ENCODE assay signal across 14 cellular contexts in the genomic region with DNA sequence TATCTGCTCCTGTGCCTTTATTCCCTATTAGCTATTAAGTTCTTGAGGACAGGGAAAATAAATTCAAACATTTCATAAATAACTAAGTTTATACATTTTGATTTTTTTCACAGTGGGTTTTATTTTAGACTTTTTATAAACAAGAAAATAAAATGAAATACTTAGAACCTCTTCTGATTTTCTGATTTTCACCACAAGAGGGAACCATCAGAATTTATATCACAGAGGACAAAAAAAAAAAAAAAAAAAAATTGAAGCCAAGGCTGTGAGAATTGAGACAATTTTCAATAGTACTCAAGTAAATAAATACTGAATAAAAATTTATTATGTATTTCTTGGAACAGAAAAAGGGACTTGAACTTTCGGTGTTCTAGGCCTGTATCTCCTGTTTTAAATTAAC.
A peak's percentile ranks its signal among the peaks of the same experiment; 100 is the strongest.
DNase-seq lines count a peak whose midpoint lies in the region; ATAC-seq, FAIRE-seq and TF ChIP-seq lines count a peak whose summit lies in the region.
"Had no signal": no experiment of that assay in that cellular context is flagged by ENCODE, and none has a peak within 500 bp of the region (broad histone marks: within the 10 kb centered on the region; RNA-seq: fewer than 3 reads in every experiment).

No MANE protein-coding gene starts in this region.

- no peaks in the 10 kb centered on the region for H3K36me3 ChIP-seq in right lobe of liver
- no peaks in the 10 kb centered on the region for H3K36me3 ChIP-seq in HepG2 (replicated peaks in 1 of 2; ENCODE audit: control insufficient read depth in 1 of 2, insufficient read depth in 2 of 2, low read length in 2 of 2)
- no peaks in the 10 kb centered on the region for H3K36me3 ChIP-seq in RWPE2 (ENCODE audit: low read depth)
- H3K36me3 ChIP-seq: upper lobe of right lung had no signal

- no peak for FAIRE-seq in HepG2 (lab: Jason Lieb, UNC)

- peaks cover 2% of the 10 kb centered on the region for H3K9me3 Mint-ChIP-seq in glutamatergic neuron (ENCODE audit: unreplicated experiment)

- H3K36me3 Mint-ChIP-seq in glutamatergic neuron (ENCODE audit: unreplicated experiment), result no peaks in the 10 kb centered on the region
- H3K36me3 Mint-ChIP-seq: activated naive CD4-positive, alpha-beta T cell treated with anti-CD3 and anti-CD28 coated beads, Interleukin-2, amount 10 ng/mL, durations not matched to agents 7 days and 5 days had no signal

- ATAC-seq in right lobe of liver (no peak), HepG2 (no peak), RWPE2 (ENCODE audit: low read depth) (no peak), GM18498 (IDR thresholded peaks at IDR 0.05; ENCODE audit: unreplicated experiment) (no peak), HG03175 (IDR thresholded peaks at IDR 0.05; ENCODE audit: unreplicated experiment) (no peak)
- ATAC-seq: upper lobe of right lung had no signal

- TF ChIP-seq EP300 in HepG2 (IDR thresholded peaks at IDR 0.05; ENCODE audit: low read depth in 2 of 2, low read length in 2 of 2) (no peak), HepG2 (CRISPR knock-in tag; IDR thresholded peaks at IDR 0.05; ENCODE audit: borderline replicate concordance) (no peak)

- H3K9me3 ChIP-seq in right lobe of liver (no peaks in the 10 kb centered on the region), HepG2 (ENCODE audit: low read length) (no peaks in the 10 kb centered on the region), RWPE2 (ENCODE audit: severe bottlenecking) (no peaks in the 10 kb centered on the region)
- H3K9me3 ChIP-seq: upper lobe of right lung had no signal

- intact Hi-C loops in right lobe of liver (cut with DNase I) (no loop called here), HepG2 (cut with micrococcal nuclease; ENCODE audit: unreplicated experiment) (no loop called here)

- no peak overlapping the region for H3K9ac ChIP-seq in HepG2 (ENCODE audit: insufficient read depth, low read depth, low read length)

- in situ Hi-C loops in HepG2 (cut with HindIII; ENCODE audit: extremely low pct_ligation_motif_present, low pct_unique_long_range_greater_than_20kb), result no loop called here

- CTCF ChIA-PET in HepG2 (lab: Yijun Ruan, JAX; ENCODE audit: low intra/inter-chr PET ratio, low total read pairs), result no interaction called here

- H3K27ac ChIP-seq in right lobe of liver (no peak overlapping the region), HepG2 (ENCODE audit: extremely low read length, insufficient read depth, low read length) (no peak overlapping the region), RWPE2 (ENCODE audit: poor library complexity, severe bottlenecking) (no peak overlapping the region)
- H3K27ac ChIP-seq: upper lobe of right lung had no signal

- BruUV-seq in HepG2 (replicated peaks; lab: Mats Ljungman, UMichigan), result no TSS peak

- H3K4me3 ChIP-seq in right lobe of liver, result no peak overlapping the region
- no peak overlapping the region for H3K4me3 ChIP-seq in HepG2 (replicated peaks in 1 of 3; ENCODE audit: insufficient read depth in 1 of 3, low read depth in 2 of 3, low read length in 3 of 3)
- H3K4me3 ChIP-seq in RWPE2 (ENCODE audit: severe bottlenecking), result no peak overlapping the region
- H3K4me3 ChIP-seq: upper lobe of right lung had no signal

- no peak overlapping the region for H3K4me2 ChIP-seq in HepG2 (ENCODE audit: low read depth, low read length)

- H3K4me1 ChIP-seq in right lobe of liver (no peaks in the 10 kb centered on the region), HepG2 (ENCODE audit: insufficient read depth, low read length) (no peaks in the 10 kb centered on the region), RWPE2 (ENCODE audit: insufficient read depth, poor library complexity, severe bottlenecking) (no peaks in the 10 kb centered on the region)
- H3K4me1 ChIP-seq: upper lobe of right lung had no signal

- POLR2A ChIA-PET in HepG2 (lab: Yijun Ruan, JAX), result no interaction called here

- no peaks in the 10 kb centered on the region for H3K27me3 Mint-ChIP-seq in glutamatergic neuron (ENCODE audit: unreplicated experiment)
- H3K27me3 Mint-ChIP-seq: activated naive CD4-positive, alpha-beta T cell treated with anti-CD3 and anti-CD28 coated beads, Interleukin-2, amount 10 ng/mL, durations not matched to agents 7 days and 5 days; central memory CD8-positive, alpha-beta T cell had no signal

- H3K27me3 ChIP-seq in right lobe of liver (peaks cover 0 to 3% of the 10 kb centered on the region in 2 donors), HepG2 (ENCODE audit: control insufficient read depth in 1 of 2, insufficient read depth in 2 of 2, low read length in 2 of 2) (no peaks in the 10 kb centered on the region), RWPE2 (ENCODE audit: insufficient read depth, poor library complexity, severe bottlenecking) (no peaks in the 10 kb centered on the region)
- H3K27me3 ChIP-seq: upper lobe of right lung had no signal

- TF ChIP-seq POLR2A in right lobe of liver (IDR thresholded peaks at IDR 0.05), result no peak
- no peak for TF ChIP-seq POLR2A in HepG2 (IDR thresholded peaks at IDR 0.05; ENCODE audit: insufficient read depth in 1 of 2, low read depth in 2 of 2, low read length in 2 of 2)

- TF ChIP-seq RAD21 in HepG2 (CRISPR knock-in tag; IDR thresholded peaks at IDR 0.05), result no peak

- H3K79me2 ChIP-seq in HepG2 (ENCODE audit: insufficient read depth, low read length), result no peaks in the 10 kb centered on the region

- H4K20me1 ChIP-seq in HepG2 (ENCODE audit: insufficient read depth, low read length), result no peaks in the 10 kb centered on the region

- 5% methylated on average over 1 of the region's 1 CpG for WGBS in right lobe of liver (ENCODE audit: insufficient coverage, low coverage, low lambda C conversion rate, missing lambda C conversion rate)
- 0% methylated on average over 1 of the region's 1 CpG for WGBS in HepG2 (ENCODE audit: low lambda C conversion rate)

- DNase-seq in right lobe of liver, result no peak
- DNase-seq in HepG2 (ENCODE audit: low spot score), result no peak
- no peak for DNase-seq in RWPE2 (ENCODE audit: low spot score)
- DNase-seq in glutamatergic neuron, result no peak
- DNase-seq in HCEC 1CT, result no peak
- no peak for DNase-seq in cerebellum (ENCODE audit: low spot score)
- DNase-seq: activated naive CD4-positive, alpha-beta T cell treated with anti-CD3 and anti-CD28 coated beads, Interleukin-2, amount 10 ng/mL, durations not matched to agents 7 days and 5 days; NCI-H2171 treated with DMSO at 0.1 percent for 48 hours; stimulated activated CD4-positive, alpha-beta T cell treated with anti-CD3 and anti-CD28 coated beads, Interleukin-2, amount 100 ng/mL, for 24 hours; T-helper 9 cell; upper lobe of right lung had no signal

- no peaks in the 10 kb centered on the region for H3K4me1 Mint-ChIP-seq in glutamatergic neuron (ENCODE audit: low read depth, unreplicated experiment)
- H3K4me1 Mint-ChIP-seq: activated naive CD4-positive, alpha-beta T cell treated with anti-CD3 and anti-CD28 coated beads, Interleukin-2, amount 10 ng/mL, durations not matched to agents 7 days and 5 days; central memory CD8-positive, alpha-beta T cell had no signal

- H3K4me3 Mint-ChIP-seq in glutamatergic neuron (ENCODE audit: unreplicated experiment), result no peak overlapping the region
- H3K4me3 Mint-ChIP-seq: activated naive CD4-positive, alpha-beta T cell treated with anti-CD3 and anti-CD28 coated beads, Interleukin-2, amount 10 ng/mL, durations not matched to agents 7 days and 5 days; central memory CD8-positive, alpha-beta T cell had no signal

- no peak overlapping the region for H3K27ac Mint-ChIP-seq in glutamatergic neuron (ENCODE audit: unreplicated experiment)
- H3K27ac Mint-ChIP-seq: activated naive CD4-positive, alpha-beta T cell treated with anti-CD3 and anti-CD28 coated beads, Interleukin-2, amount 10 ng/mL, durations not matched to agents 7 days and 5 days had no signal

- peak in 3 of 4 donors; percentile 13 to 18 (median 16) for TF ChIP-seq CTCF in right lobe of liver (IDR thresholded peaks at IDR 0.05)
- no peak for TF ChIP-seq CTCF in HepG2 (CRISPR knock-in tag; IDR thresholded peaks at IDR 0.05)
- peak; percentile 35 for TF ChIP-seq CTCF in RWPE2 (IDR thresholded peaks at IDR 0.05; ENCODE audit: poor library complexity, severe bottlenecking)
- peak; percentile 10 for TF ChIP-seq CTCF in glutamatergic neuron (IDR thresholded peaks at IDR 0.05; ENCODE audit: partially characterized antibody, unreplicated experiment)

- no peak overlapping the region for H2AFZ ChIP-seq in HepG2 (ENCODE audit: low read length)

TF ChIP-seq in HepG2, 621 proteins besides CTCF, POLR2A, EP300 and RAD21:
- no peak for TF ChIP-seq HMG20B (CRISPR knock-in tag; conservative IDR thresholded peaks at IDR 0.05)
